24 cellular contexts compared by ENCODE assay signal in genomic region chr7:155878674-155879073, GRCh38.
DNase-seq lines count a peak whose midpoint lies in the region; ATAC-seq and TF ChIP-seq lines count a peak whose summit lies in the region.
"Had no signal": no experiment of that assay in that cellular context is flagged by ENCODE, and none has a peak within 500 bp of the region (broad histone marks: within the 10 kb centered on the region; RNA-seq: fewer than 3 reads in every experiment).

No MANE protein-coding gene starts in this region.

- no peak overlapping the region for H3K4me3 ChIP-seq in coronary artery
- H3K4me3 ChIP-seq: GM23248, SJSA1 had no signal

- H3K27ac Mint-ChIP-seq in H9 = no peak overlapping the region
- H3K27ac Mint-ChIP-seq: CD8-positive, alpha-beta T cell had no signal

- peaks cover 8% of the 10 kb centered on the region for H3K27me3 Mint-ChIP-seq in H9 (ENCODE audit: low read depth)

- H4K20me1 ChIP-seq in H9 (ENCODE audit: control insufficient read depth, insufficient read depth, insufficient read length) = no peaks in the 10 kb centered on the region

- H3K23me2 ChIP-seq in H9 (ENCODE audit: insufficient read length, low read depth, low read length, poor library complexity, severe bottlenecking) = no peaks in the 10 kb centered on the region

- peaks cover 3% of the 10 kb centered on the region in 2 experiments; a peak in 2 of 4 replicates for H3K4me1 Mint-ChIP-seq in H9

- H2BK15ac ChIP-seq in H9 (ENCODE audit: low read depth, low read length) = no peak overlapping the region

- no peaks in the 10 kb centered on the region for H3K27me3 ChIP-seq in H9 (ENCODE audit: insufficient read depth, low read length)

- no peaks in the 10 kb centered on the region for H3K79me1 ChIP-seq in H9 (ENCODE audit: insufficient read depth, low read depth, low read length, poor library complexity, severe bottlenecking)

- H3K4me1 ChIP-seq in H9 (ENCODE audit: insufficient read depth, low read length) = no peaks in the 10 kb centered on the region; the same call in 1 of the 2 replicates
- H3K4me1 ChIP-seq: SJSA1 had no signal

- no peaks in the 10 kb centered on the region for H3K79me2 ChIP-seq in H9 (ENCODE audit: insufficient read depth, low read length)

- ATAC-seq in HG02763 (IDR thresholded peaks at IDR 0.05; ENCODE audit: unreplicated experiment) = no peak
- ATAC-seq: CD8-positive, alpha-beta T cell had no signal

- H3K4me3 Mint-ChIP-seq in H9 = no peak overlapping the region
- H3K4me3 Mint-ChIP-seq: CD8-positive, alpha-beta T cell had no signal

- H3K18ac ChIP-seq in H9 (ENCODE audit: insufficient read length, low read depth, low read length) = no peak overlapping the region

- no peak overlapping the region for H3K9ac ChIP-seq in H9 (ENCODE audit: extremely low read depth, insufficient read length, low read length)
- H3K9ac ChIP-seq: GM23248 had no signal

- no peak for TF ChIP-seq CTCF in H9 (conservative IDR thresholded peaks at IDR 0.05)
- no peak for TF ChIP-seq CTCF in coronary artery (IDR thresholded peaks at IDR 0.05)

- no peak overlapping the region for H2BK20ac ChIP-seq in H9 (ENCODE audit: low read depth, low read length, poor library complexity, severe bottlenecking)

- H2BK120ac ChIP-seq in H9 (ENCODE audit: low read depth, low read length, poor library complexity, severe bottlenecking) = no peak overlapping the region

- no CpG with 5 or more reads among the region's 8 CpGs for WGBS in H9 (ENCODE audit: extremely low coverage, insufficient read length, low lambda C conversion rate)

- H2BK12ac ChIP-seq in H9 (ENCODE audit: insufficient read length, low read depth, low read length) = no peak overlapping the region

- H3K36me3 Mint-ChIP-seq in H9 (ENCODE audit: insufficient read depth in 1 of 3, low read depth in 3 of 3) = no peaks in the 10 kb centered on the region
- H3K36me3 Mint-ChIP-seq: CD8-positive, alpha-beta T cell had no signal

- no peak overlapping the region for H3K4ac ChIP-seq in H9 (ENCODE audit: low read depth, low read length)

- H3K9me3 ChIP-seq in H9 (ENCODE audit: control insufficient read depth, low read depth, low read length) = no peaks in the 10 kb centered on the region
- H3K9me3 ChIP-seq: SJSA1 had no signal

- no peak overlapping the region for H3K23ac ChIP-seq in H9 (ENCODE audit: insufficient read length, low read depth, low read length)

- H3K27ac ChIP-seq in H9 (ENCODE audit: insufficient read length, low read depth, low read length) = no peak overlapping the region
- no peak overlapping the region for H3K27ac ChIP-seq in coronary artery
- H3K27ac ChIP-seq: C4-2B, GM23248, SJSA1 had no signal

- H4K5ac ChIP-seq in H9 (ENCODE audit: insufficient read length, low read depth, low read length) = no peak overlapping the region

- no peak overlapping the region for H3T11ph ChIP-seq in H9 (ENCODE audit: low read length)

- no peak overlapping the region for H2BK5ac ChIP-seq in H9 (ENCODE audit: insufficient read length, low read length)

- no peak overlapping the region for H3K56ac ChIP-seq in H9 (ENCODE audit: insufficient read length, low read depth, low read length)

- H3K4me2 ChIP-seq in H9 (ENCODE audit: insufficient read depth, insufficient read length, low read length) = no peak overlapping the region

- H2AK5ac ChIP-seq in H9 (ENCODE audit: insufficient read length, low read length) = no peak overlapping the region

- DNase-seq in COR-L47 (lab: John Stamatoyannopoulos, UW) (peak; percentile 40), H9 (peak; percentile 4), coronary artery (ENCODE audit: low spot score) (peak; percentile 5), mesenteric fat pad (ENCODE audit: low spot score) (peak; percentile 43), COLO668 (lab: John Stamatoyannopoulos, UW; ENCODE audit: unreplicated experiment) (no peak), NCI-H524 treated with DMSO at 0.1 percent for 48 hours (lab: John Stamatoyannopoulos, UW) (no peak)
- DNase-seq: Calu3; DMS153; GM23248; KBM-7; MV-4-11; NCI-H1105; NCI-H1694; NCI-H2029 treated with DMSO at 0.1 percent for 48 hours; NCI-H226; NCI-H510A; NCI-H82; NK-92 treated with Interleukin-12 subunit alpha and Interleukin-12 subunit beta, amount 100 ng/mL, for 24 hours; Right ventricle myocardium superior; RPMI8226 had no signal

- H4K91ac ChIP-seq in H9 (ENCODE audit: insufficient read length, low read depth, low read length) = no peak overlapping the region

- H3K14ac ChIP-seq in H9 (ENCODE audit: insufficient read depth, low read length) = no peak overlapping the region

- no peak overlapping the region for H2AFZ ChIP-seq in H9 (ENCODE audit: low read length)
- H2AFZ ChIP-seq: GM23248 had no signal

- no peaks in the 10 kb centered on the region for H3K9me3 Mint-ChIP-seq in H9
- H3K9me3 Mint-ChIP-seq: CD8-positive, alpha-beta T cell had no signal

- no peak overlapping the region for H4K8ac ChIP-seq in H9 (replicated peaks; ENCODE audit: insufficient read length, low read depth, low read length)

Comparison
In these comparisons a context has a peak if more than half of its experiments do, and no peak if none do; other contexts are left out.
1. DNase-seq: peak in COR-L47 (single experiment), H9 (single experiment), coronary artery (single experiment) and mesenteric fat pad (single experiment); none in COLO668 (single experiment) and NCI-H524 treated with DMSO at 0.1 percent for 48 hours (single experiment).